Comparison of ENCODE assay signal across 9 cellular contexts in genomic region chr10:43574035-43574892, GRCh38. TPM values are rescaled to one million over a fixed set of nuclear protein-coding genes. Genes with fewer than 3 reads are reported as not detected.
DNase-seq lines count a peak whose midpoint lies in the region; ATAC-seq and TF ChIP-seq lines count a peak whose summit lies in the region.
"Had no signal": no experiment of that assay in that cellular context is flagged by ENCODE, and none has a peak within 500 bp of the region (broad histone marks: within the 10 kb centered on the region; RNA-seq: fewer than 3 reads in every experiment).

ZNF239 (minus strand) TSS chr10:43574616; CDS start chr10:43558079, 16,537 bp downstream.

- no peaks in the 10 kb centered on the region for H3F3A ChIP-seq in neural cell (ENCODE audit: insufficient read depth, low read length, poor library complexity, severe bottlenecking)

- in situ Hi-C loops in Panc1 (cut with HindIII; ENCODE audit: low pct_unique_long_range_greater_than_20kb, low sequenced_read_pairs): loop anchor here (5.0 kb wide), 1 partner anchor 68 kb away; no protein-coding TSS in a partner anchor

- peaks cover 7% of the 10 kb centered on the region; the same call in 1 of the 2 replicates for H3K4me1 ChIP-seq in Panc1 (ENCODE audit: control insufficient read depth, insufficient read depth, low read length)

- no peak within 1 kb of the TSS for H3K4me2 ChIP-seq in neural cell (ENCODE audit: low read length)

- H4K20me1 ChIP-seq in neural cell (ENCODE audit: insufficient read depth): no peaks in the 10 kb centered on the region

- CTCF ChIA-PET in Panc1 (lab: Charles Lee): no interaction called here

- no peaks in the 10 kb centered on the region for H3K27me3 ChIP-seq in Panc1 (ENCODE audit: control insufficient read depth, insufficient read depth, low read length)
- H3K27me3 ChIP-seq in neural cell (ENCODE audit: insufficient read depth, low read depth, low read length): no peaks in the 10 kb centered on the region

- intact Hi-C loops in Panc1 (cut with micrococcal nuclease; ENCODE audit: unreplicated experiment): no loop called here

- peak within 1 kb of the TSS; percentile 40 for H3K9ac ChIP-seq in neural cell (ENCODE audit: low read length)

- BruUV-seq in Panc1 (replicated peaks; lab: Mats Ljungman, UMichigan): no TSS peak

- H3K27ac ChIP-seq in Panc1 (ENCODE audit: low read length) (peak within 1 kb of the TSS; percentile 88), neural cell (ENCODE audit: low read length) (no peak within 1 kb of the TSS)
- H3K27ac ChIP-seq: HL-60 had no signal

- no peaks in the 10 kb centered on the region for H3K79me2 ChIP-seq in neural cell (replicated peaks; ENCODE audit: insufficient read depth, low read length)

- H3K4me3 ChIP-seq in Panc1 (ENCODE audit: low read depth in 2 of 2, low read length in 2 of 2) (peak within 1 kb of the TSS; percentile 62 to 82), foreskin fibroblast (ENCODE audit: low read depth in 1 of 2, low read length in 2 of 2) (peak within 1 kb of the TSS; percentile 66 to 69), neural cell (ENCODE audit: low read length) (peak within 1 kb of the TSS; percentile 68)

- POLR2A ChIA-PET in Panc1 (lab: Charles Lee): no interaction called here

- H3K36me3 ChIP-seq in Panc1 (ENCODE audit: control insufficient read depth, insufficient read depth, low read length) (peaks cover 6% of the 10 kb centered on the region), neural cell (ENCODE audit: insufficient read depth, low read length) (no peaks in the 10 kb centered on the region)

- peaks cover 23% of the 10 kb centered on the region; the same call in 1 of the 2 replicates for H3K9me3 ChIP-seq in Panc1 (ENCODE audit: control insufficient read depth, insufficient read depth, low read depth, low read length)
- peaks cover 2% of the 10 kb centered on the region for H3K9me3 ChIP-seq in neural cell (ENCODE audit: low read length)

- ATAC-seq in GM19023 (IDR thresholded peaks at IDR 0.05; ENCODE audit: unreplicated experiment) (peak; percentile 96), HG03342 (IDR thresholded peaks at IDR 0.05; ENCODE audit: unreplicated experiment) (peak; percentile 94), Panc1 (peak; percentile 100)
- peak; percentile 97 for ATAC-seq in stimulated activated naive CD8-positive, alpha-beta T cell treated with anti-CD3 and anti-CD28 coated beads, Interleukin-15, Interleukin-2, amounts not matched to agents 100 U/mL and 50 U/mL, for 24 hours

- TF ChIP-seq EP300 in neural cell (conservative IDR thresholded peaks at IDR 0.05; ENCODE audit: poor library complexity, severe bottlenecking): no peak

- no peak within 1 kb of the TSS for H2AFZ ChIP-seq in neural cell (ENCODE audit: low read depth, low read length)

- no peak for TF ChIP-seq RAD21 in neural cell (conservative IDR thresholded peaks at IDR 0.05)

- TF ChIP-seq CTCF in Panc1 (IDR thresholded peaks at IDR 0.05) (no peak), foreskin fibroblast (IDR thresholded peaks at IDR 0.05; ENCODE audit: low read depth, low read length) (no peak), neural cell (IDR thresholded peaks at IDR 0.05; ENCODE audit: poor library complexity, severe bottlenecking) (no peak)

- no peaks in the 10 kb centered on the region for H3K9me2 ChIP-seq in neural cell (ENCODE audit: insufficient read depth, low read length)

- DNase-seq in AG08396 (ENCODE audit: low spot score) (peak; percentile 91), Panc1 (ENCODE audit: low read depth, low spot score) (peak; percentile 45), activated gamma-delta T cell (lab: John Stamatoyannopoulos, UW) (peak; percentile 75), foreskin fibroblast (peak; percentile 89 to 97)
- DNase-seq in stimulated activated naive CD8-positive, alpha-beta T cell treated with anti-CD3 and anti-CD28 coated beads, Interleukin-15, Interleukin-2, amounts not matched to agents 100 U/mL and 50 U/mL, for 24 hours: peak; percentile 88

TF ChIP-seq in neural cell, 6 proteins besides CTCF, POLR2A, EP300 and RAD21:
- no peak for TF ChIP-seq EZH2 (IDR thresholded peaks at IDR 0.05; ENCODE audit: borderline replicate concordance, insufficient read depth, low read length, poor library complexity, severe bottlenecking)
- TF ChIP-seq SMC3 (conservative IDR thresholded peaks at IDR 0.05; ENCODE audit: poor library complexity): no peak
- TF ChIP-seq MXI1 (conservative IDR thresholded peaks at IDR 0.05; ENCODE audit: poor library complexity, severe bottlenecking): peak; percentile 92
- TF ChIP-seq REST (IDR thresholded peaks at IDR 0.05; ENCODE audit: borderline replicate concordance): no peak
- no peak for TF ChIP-seq TAF1 (IDR thresholded peaks at IDR 0.05; ENCODE audit: low read depth)
- no peak for TF ChIP-seq POLR2AphosphoS5 (IDR thresholded peaks at IDR 0.05)

RNA-seq across cellular contexts. Expression of gene ZNF239, which starts in this region (rescaled TPM):
- total RNA-seq in Panc1 (2021; ENCODE audit: unreplicated experiment): 18.5 TPM
- polyA plus RNA-seq in Panc1 (2012; ENCODE audit: insufficient read length): 12.3 TPM
- 4.2 and 8.2 TPM in 2 replicates for polyA plus RNA-seq in neural cell
- 5.6 and 10.4 TPM in 2 replicates for polyA minus RNA-seq in neural cell
